8 cellular contexts compared by ENCODE assay signal in the genomic region with DNA sequence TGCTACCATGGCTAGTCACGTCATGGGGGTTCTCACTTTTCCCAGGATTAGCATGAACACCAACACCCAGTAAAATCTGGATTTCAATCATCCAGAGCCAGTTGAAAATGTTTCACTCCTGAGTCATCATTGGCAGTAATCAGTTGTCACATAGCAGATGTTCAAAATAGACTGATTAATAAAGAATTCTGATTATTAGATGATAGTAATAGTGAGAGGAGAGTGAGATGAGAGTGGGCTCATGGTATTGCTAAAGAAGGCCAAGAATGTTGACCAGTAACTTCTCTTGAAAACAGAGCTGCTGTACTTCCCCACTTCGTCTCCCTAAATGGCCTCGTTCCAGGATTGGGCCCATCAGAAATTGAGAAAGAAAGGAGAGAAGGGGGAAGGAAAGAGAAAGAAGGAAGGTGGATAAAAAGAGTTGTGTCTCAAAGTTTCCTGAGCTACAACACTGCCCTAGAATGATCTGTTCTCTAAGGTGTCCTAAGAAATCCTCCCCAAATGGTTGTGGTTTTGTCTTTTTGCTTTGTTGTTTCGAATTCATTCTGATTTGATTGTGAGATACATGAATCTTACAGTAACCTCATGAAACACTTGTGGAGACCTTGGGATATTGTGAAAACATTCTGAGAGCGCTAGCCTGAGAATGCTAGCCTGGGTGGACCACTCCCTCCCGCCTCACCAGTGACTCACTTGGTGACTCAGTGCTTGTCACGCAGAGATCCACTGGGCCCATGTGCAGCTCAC.
DNase-seq lines count a peak whose midpoint lies in the region; ATAC-seq, FAIRE-seq and TF ChIP-seq lines count a peak whose summit lies in the region.

No MANE protein-coding gene starts in this region.

- peak overlapping the region; percentile 48 to 49 for H3K27ac Mint-ChIP-seq in T-cell
- H3K27ac Mint-ChIP-seq in stimulated activated naive CD8-positive, alpha-beta T cell treated with anti-CD3 and anti-CD28 coated beads, Interleukin-15, Interleukin-2, amounts not matched to agents 100 ng/mL and 50 ng/mL, for 24 hours, result peak overlapping the region; percentile 93
- no peak overlapping the region for H3K27ac Mint-ChIP-seq in mesothelial cell of epicardium

- H3K9me3 ChIP-seq in GM12878 (replicated peaks; ENCODE audit: control insufficient read depth, insufficient read depth, low read length) (no peaks in the 10 kb centered on the region), mesodermal cell (ENCODE audit: control insufficient read depth, low read length) (no peaks in the 10 kb centered on the region)

- H3K4me1 ChIP-seq in GM12878 (ENCODE audit: control insufficient read depth, insufficient read depth, low read length), result peaks cover 11% of the 10 kb centered on the region; the same call in 1 of the 2 replicates
- H3K4me1 ChIP-seq in mesodermal cell (ENCODE audit: control insufficient read depth, insufficient read depth, low read length, poor library complexity, severe bottlenecking), result peaks cover 15% of the 10 kb centered on the region

- peak overlapping the region; percentile 38; the same call in 1 of the 2 replicates for H3K4me2 ChIP-seq in GM12878 (ENCODE audit: control insufficient read depth, insufficient read depth)

- H3K4me3 Mint-ChIP-seq in T-cell, result no peak overlapping the region
- H3K4me3 Mint-ChIP-seq in stimulated activated naive CD8-positive, alpha-beta T cell treated with anti-CD3 and anti-CD28 coated beads, Interleukin-15, Interleukin-2, amounts not matched to agents 100 ng/mL and 50 ng/mL, for 24 hours, result peak overlapping the region; percentile 51
- H3K4me3 Mint-ChIP-seq in mesothelial cell of epicardium, result no peak overlapping the region

- TF ChIP-seq CTCF in GM12878 (IDR thresholded peaks at IDR 0.05 in 2 of 3, conservative IDR thresholded peaks at IDR 0.05 in 1 of 3; ENCODE audit: control insufficient read depth in 2 of 3, extremely low read depth in 1 of 3, insufficient read depth in 1 of 3, low read depth in 3 of 3, low read length in 3 of 3), result no peak
- TF ChIP-seq CTCF in mesothelial cell of epicardium (IDR thresholded peaks at IDR 0.05; ENCODE audit: unreplicated experiment), result no peak

- no peaks in the 10 kb centered on the region for H4K20me1 ChIP-seq in GM12878 (ENCODE audit: control insufficient read depth, insufficient read depth)

- H3K27ac ChIP-seq in GM12878 (ENCODE audit: control insufficient read depth, insufficient read depth), result peak overlapping the region; percentile 43
- H3K27ac ChIP-seq in mesodermal cell (ENCODE audit: low read depth, low read length, severe bottlenecking), result peak overlapping the region; percentile 78

- no peaks in the 10 kb centered on the region for H3K27me3 ChIP-seq in GM12878 (replicated peaks in 1 of 2; ENCODE audit: control insufficient read depth in 2 of 2, insufficient read depth in 2 of 2, low read length in 1 of 2)

- intact Hi-C loops in GM12878 (cut with micrococcal nuclease; ENCODE audit: unreplicated experiment), result no loop called here

- CTCF ChIA-PET in T-cell (lab: Charles Lee), result no interaction called here
- CTCF ChIA-PET in GM12878 (lab: Yijun Ruan, JAX), result interaction anchor here (1.1 kb wide), 1 partner anchor 133 kb away, joined by 4 read pairs; no protein-coding TSS in a partner anchor

- no TSS peak for BruUV-seq in GM12878 (replicated peaks; lab: Mats Ljungman, UMichigan)

- H2AFZ ChIP-seq in GM12878 (ENCODE audit: control insufficient read depth, low read depth, low read length), result peak overlapping the region; percentile 34

- no peak for FAIRE-seq in GM12878 (lab: Jason Lieb, UNC)

- H3K36me3 ChIP-seq in GM12878 (ENCODE audit: control insufficient read depth in 2 of 2, insufficient read depth in 2 of 2, low read length in 1 of 2) (no peaks in the 10 kb centered on the region), mesodermal cell (ENCODE audit: control insufficient read depth, insufficient read depth, low read length) (no peaks in the 10 kb centered on the region)

- peaks cover 0 to 11% (median 5%) of the 10 kb centered on the region in 3 donors for H3K9me3 Mint-ChIP-seq in T-cell
- H3K9me3 Mint-ChIP-seq in stimulated activated naive CD8-positive, alpha-beta T cell treated with anti-CD3 and anti-CD28 coated beads, Interleukin-15, Interleukin-2, amounts not matched to agents 100 ng/mL and 50 ng/mL, for 24 hours, result peaks cover 25% of the 10 kb centered on the region
- H3K9me3 Mint-ChIP-seq in mesothelial cell of epicardium, result peaks cover 8% of the 10 kb centered on the region

- 6% methylated on average over 7 of the region's 7 CpGs for WGBS in GM12878 (ENCODE audit: insufficient coverage, insufficient replicate concordance, low lambda C conversion rate, missing lambda C conversion rate)
- 87 to 93% methylated on average over 5 to 6 of the region's 7 CpGs for WGBS in mesodermal cell (ENCODE audit: insufficient coverage in 2 of 2), 2 experiments

- no peak for TF ChIP-seq POLR2A in GM12878 (IDR thresholded peaks at IDR 0.05; ENCODE audit: low read depth, low read length)

- in situ Hi-C loops in GM12878 (cut with MboI), result no loop called here

- peak; percentile 36 to 96 (median 90) for ATAC-seq in T-cell (replicated peaks in 1 of 4)
- peak; percentile 70 for ATAC-seq in GM12878
- ATAC-seq in GM18520 (IDR thresholded peaks at IDR 0.05; ENCODE audit: unreplicated experiment), result no peak

- no peaks in the 10 kb centered on the region for H3K79me2 ChIP-seq in GM12878 (ENCODE audit: control insufficient read depth, insufficient read depth, low read length)

- SMC1A ChIA-PET in GM12878 (lab: Charles Lee; ENCODE audit: uncharacterized antibody, unreplicated experiment), result no interaction called here

- RAD21 ChIA-PET in GM12878 (lab: Charles Lee; ENCODE audit: unreplicated experiment), result interaction anchor here (0.8 kb wide), 1 partner anchor 14 kb away, joined by 3 read pairs; no protein-coding TSS in a partner anchor

- H3K36me3 Mint-ChIP-seq in T-cell (no peaks in the 10 kb centered on the region), mesothelial cell of epicardium (no peaks in the 10 kb centered on the region)
- H3K36me3 Mint-ChIP-seq in stimulated activated naive CD8-positive, alpha-beta T cell treated with anti-CD3 and anti-CD28 coated beads, Interleukin-15, Interleukin-2, amounts not matched to agents 100 ng/mL and 50 ng/mL, for 24 hours (ENCODE audit: low read depth), result peaks cover 20% of the 10 kb centered on the region

- POLR2A ChIA-PET in T-cell (lab: Charles Lee) (no interaction called here), GM12878 (lab: Charles Lee) (no interaction called here)

- H3K4me1 Mint-ChIP-seq in T-cell (peaks cover 11 to 28% (median 26%) of the 10 kb centered on the region in 3 donors), mesothelial cell of epicardium (peaks cover 14% of the 10 kb centered on the region)
- peaks cover 88% of the 10 kb centered on the region for H3K4me1 Mint-ChIP-seq in stimulated activated naive CD8-positive, alpha-beta T cell treated with anti-CD3 and anti-CD28 coated beads, Interleukin-15, Interleukin-2, amounts not matched to agents 100 ng/mL and 50 ng/mL, for 24 hours (ENCODE audit: low read depth)

- peak; percentile 28 for DNase-seq in GOT3 (lab: John Stamatoyannopoulos, UW)
- DNase-seq in T-cell, result peak in 5 of 34 experiments; percentile 19 to 59 (median 40)
- no peak for DNase-seq in GM12878 (ENCODE audit: low read depth, low spot score)
- no peak for DNase-seq in mesothelial cell of epicardium (ENCODE audit: low spot score in 2 of 2, unreplicated experiment in 2 of 2)
- DNase-seq in NCI-H2029 (lab: John Stamatoyannopoulos, UW), result no peak

- TF ChIP-seq EP300 in GM12878 (IDR thresholded peaks at IDR 0.05; ENCODE audit: borderline replicate concordance in 1 of 2, control insufficient read depth in 1 of 2, low read depth in 2 of 2, low read length in 2 of 2), result no peak

- H3K27me3 Mint-ChIP-seq in T-cell, result no peaks in the 10 kb centered on the region
- H3K27me3 Mint-ChIP-seq in stimulated activated naive CD8-positive, alpha-beta T cell treated with anti-CD3 and anti-CD28 coated beads, Interleukin-15, Interleukin-2, amounts not matched to agents 100 ng/mL and 50 ng/mL, for 24 hours, result no peaks in the 10 kb centered on the region
- no peaks in the 10 kb centered on the region for H3K27me3 Mint-ChIP-seq in mesothelial cell of epicardium (ENCODE audit: low read depth)

- no peak overlapping the region for H3K4me3 ChIP-seq in GM12878
- H3K4me3 ChIP-seq in mesodermal cell (ENCODE audit: extremely low read depth, insufficient read depth, low read length, poor library complexity, severe bottlenecking), result no peak overlapping the region

- H3K9ac ChIP-seq in GM12878 (ENCODE audit: control insufficient read depth, insufficient read depth, low read length), result no peak overlapping the region

- 0 out of 2 replicates have a peak, but pooled peaks have one; percentile 0 for TF ChIP-seq RAD21 in GM12878 (IDR thresholded peaks at IDR 0.05; ENCODE audit: insufficient read depth, low read depth, low read length)

TF ChIP-seq in GM12878, 131 proteins besides CTCF, POLR2A, EP300 and RAD21 (continues in another document):
- TF ChIP-seq EZH2 (IDR thresholded peaks at IDR 0.05; ENCODE audit: borderline replicate concordance, control insufficient read depth, low read depth, low read length) (no peak), RELA (IDR thresholded peaks at IDR 0.05; ENCODE audit: borderline replicate concordance, partially characterized antibody) (no peak), TCF3 (IDR thresholded peaks at IDR 0.05; ENCODE audit: borderline replicate concordance, insufficient read depth, low read depth, low read length) (no peak), BRCA1 (IDR thresholded peaks at IDR 0.05; ENCODE audit: low read depth, low read length) (no peak), NFIC (IDR thresholded peaks at IDR 0.05; ENCODE audit: low read depth, low read length) (peak; percentile 72), MTA3 (IDR thresholded peaks at IDR 0.05; ENCODE audit: borderline replicate concordance, low read length) (no peak), FOS (IDR thresholded peaks at IDR 0.05; ENCODE audit: borderline replicate concordance, extremely low read depth, insufficient read length) (no peak), CEBPB (IDR thresholded peaks at IDR 0.05; ENCODE audit: borderline replicate concordance in 1 of 2, low read depth in 2 of 2, low read length in 2 of 2) (no peak), PAX8 (IDR thresholded peaks at IDR 0.05) (no peak), TAF1 (IDR thresholded peaks at IDR 0.05; ENCODE audit: borderline replicate concordance, low read depth, low read length) (no peak)
